15 cellular contexts compared by ENCODE assay signal in genomic region chr12:54329756-54330155, GRCh38. TPM values are rescaled to one million over a fixed set of nuclear protein-coding genes. Genes with fewer than 3 reads are reported as not detected.
DNase-seq lines count a peak whose midpoint lies in the region; ATAC-seq, FAIRE-seq and TF ChIP-seq lines count a peak whose summit lies in the region.
"Had no signal": no experiment of that assay in that cellular context is flagged by ENCODE, and none has a peak within 500 bp of the region (broad histone marks: within the 10 kb centered on the region; RNA-seq: fewer than 3 reads in every experiment).

No MANE protein-coding gene starts in this region.

- H3K79me1 ChIP-seq in mesendoderm (ENCODE audit: low read length), result peaks cover 7% of the 10 kb centered on the region

- H2BK120ac ChIP-seq in mesendoderm (ENCODE audit: low read depth, low read length), result no peak overlapping the region

- H3K4me2 ChIP-seq in mesendoderm (ENCODE audit: low read length), result no peak overlapping the region

- WGBS in mesendoderm (ENCODE audit: extremely low coverage, insufficient coverage, low lambda C conversion rate), result no CpG with 5 or more reads among the region's 5 CpGs

- H4K5ac ChIP-seq in mesendoderm (ENCODE audit: low read length), result no peak overlapping the region

- peak overlapping the region; percentile 36; the same call in 1 of the 2 replicates for H3K27ac ChIP-seq in ACC112 (ENCODE audit: low read depth, low read length)
- H3K27ac ChIP-seq in mesendoderm (ENCODE audit: low read depth, low read length), result no peak overlapping the region

- no peaks in the 10 kb centered on the region for H3K9me3 Mint-ChIP-seq in WTC11

- no peak overlapping the region for H4K8ac ChIP-seq in mesendoderm (ENCODE audit: low read depth, low read length)

- no peaks in the 10 kb centered on the region for H3K36me3 Mint-ChIP-seq in WTC11

- no peak overlapping the region for H2BK15ac ChIP-seq in mesendoderm (replicated peaks; ENCODE audit: low read depth)

- POLR2A ChIA-PET in WTC11 (lab: Charles Lee), result interaction anchor here (0.7 kb wide), 1 partner anchor 23 kb away, joined by 3 read pairs; no protein-coding TSS in a partner anchor

- DNase-seq in WTC11 (ENCODE audit: low spot score) (no peak), mesendoderm (no peak), NCI-H2171 (lab: John Stamatoyannopoulos, UW) (no peak), GM12891 (ENCODE audit: insufficient read length, low spot score) (no peak), middle frontal gyrus (ENCODE audit: extremely low spot score, low spot score) (no peak), MV-4-11 (lab: John Stamatoyannopoulos, UW) (no peak)
- DNase-seq: MM.1S, NCI-H446 treated with DMSO at 0.1 percent for 48 hours, Peyer's patch, stomach had no signal

- H3K23ac ChIP-seq in mesendoderm (ENCODE audit: low read length), result no peak overlapping the region

- no peak overlapping the region for H3K4me3 ChIP-seq in ACC112 (ENCODE audit: low read depth, low read length)
- H3K4me3 ChIP-seq in mesendoderm (ENCODE audit: low read length), result no peak overlapping the region
- H3K4me3 ChIP-seq: Peyer's patch, stomach had no signal

- H3K18ac ChIP-seq in mesendoderm (ENCODE audit: low read length), result no peak overlapping the region

- H3K36me3 ChIP-seq in ACC112 (ENCODE audit: insufficient read depth, low read length) (no peaks in the 10 kb centered on the region; the same call in 1 of the 2 replicates), mesendoderm (ENCODE audit: control insufficient read depth, insufficient read depth, low read length) (no peaks in the 10 kb centered on the region)

- H2AFZ ChIP-seq in ACC112 (ENCODE audit: low read length, unreplicated experiment), result no peak overlapping the region

- peaks cover 78% of the 10 kb centered on the region for H3K79me2 ChIP-seq in ACC112 (ENCODE audit: control insufficient read depth, insufficient read depth, low read length, unreplicated experiment)
- H3K79me2 ChIP-seq in mesendoderm (ENCODE audit: control insufficient read depth, insufficient read depth, low read length), result peaks cover 5% of the 10 kb centered on the region

- peak overlapping the region; percentile 22 for H3K9ac ChIP-seq in mesendoderm (ENCODE audit: low read length)

- H3K56ac ChIP-seq in mesendoderm (ENCODE audit: low read length), result peak overlapping the region; percentile 22

- H2BK5ac ChIP-seq in mesendoderm (ENCODE audit: low read length), result no peak overlapping the region

- no peaks in the 10 kb centered on the region for H3K27me3 ChIP-seq in ACC112 (ENCODE audit: insufficient read depth, low read length)
- no peaks in the 10 kb centered on the region for H3K27me3 ChIP-seq in mesendoderm (ENCODE audit: insufficient read depth, low read length, poor library complexity)
- H3K27me3 ChIP-seq: Peyer's patch, stomach had no signal

- H3K4me1 ChIP-seq in ACC112 (ENCODE audit: control insufficient read depth, insufficient read depth, low read length, unreplicated experiment) (peaks cover 42% of the 10 kb centered on the region), mesendoderm (ENCODE audit: control insufficient read depth, low read depth, low read length) (peaks cover 9% of the 10 kb centered on the region)

- FAIRE-seq in G401.6 (lab: Jason Lieb, UNC), result peak; percentile 98
- FAIRE-seq in GM12891 (lab: Jason Lieb, UNC), result no peak

- no peak overlapping the region for H3K4ac ChIP-seq in mesendoderm (ENCODE audit: low read depth, low read length)

- no peak overlapping the region for H3K4me3 Mint-ChIP-seq in WTC11
- H3K4me3 Mint-ChIP-seq: B cell had no signal

- CTCF ChIA-PET in WTC11 (lab: Charles Lee), result interaction anchor here (0.8 to 1.6 kb wide), 4 partner anchors 49 to 115 kb away, joined by 4 to 6 read pairs (median 4); no protein-coding TSS in a partner anchor

- H2AK5ac ChIP-seq in mesendoderm (ENCODE audit: low read length), result no peak overlapping the region

- no peak for TF ChIP-seq POLR2A in GM12891 (IDR thresholded peaks at IDR 0.05; ENCODE audit: low read depth, low read length)

- no peak for ATAC-seq in WTC11

- H3K4me1 Mint-ChIP-seq in WTC11, result peaks cover 29% of the 10 kb centered on the region

- H3K27me3 Mint-ChIP-seq in WTC11 (ENCODE audit: low read depth), result no peaks in the 10 kb centered on the region
- H3K27me3 Mint-ChIP-seq: B cell had no signal

- H3K27ac Mint-ChIP-seq in WTC11, result peak overlapping the region; percentile 61; the same call in 1 of the 2 replicates
- H3K27ac Mint-ChIP-seq: B cell had no signal

- TF ChIP-seq CTCF in WTC11 (IDR thresholded peaks at IDR 0.05), result no peak

TF ChIP-seq in WTC11, 78 proteins besides CTCF, POLR2A, EP300 and RAD21 (continues in another document):
- no peak for TF ChIP-seq GABPB1 (CRISPR knock-in tag; IDR thresholded peaks at IDR 0.05)
- TF ChIP-seq GTF2I (CRISPR knock-in tag; conservative IDR thresholded peaks at IDR 0.05), result no peak
- TF ChIP-seq, protein P1, sequence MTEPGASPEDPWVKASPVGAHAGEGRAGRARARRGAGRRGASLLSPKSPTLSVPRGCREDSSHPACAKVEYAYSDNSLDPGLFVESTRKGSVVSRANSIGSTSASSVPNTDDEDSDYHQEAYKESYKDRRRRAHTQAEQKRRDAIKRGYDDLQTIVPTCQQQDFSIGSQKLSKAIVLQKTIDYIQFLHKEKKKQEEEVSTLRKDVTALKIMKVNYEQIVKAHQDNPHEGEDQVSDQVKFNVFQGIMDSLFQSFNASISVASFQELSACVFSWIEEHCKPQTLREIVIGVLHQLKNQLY (CRISPR knock-in tag; IDR thresholded peaks at IDR 0.05), result no peak
- TF ChIP-seq MXD4 (CRISPR knock-in tag; IDR thresholded peaks at IDR 0.05; ENCODE audit: borderline replicate concordance), result no peak
- no peak for TF ChIP-seq FOXJ3 (CRISPR knock-in tag; IDR thresholded peaks at IDR 0.05; ENCODE audit: borderline replicate concordance)
- no peak for TF ChIP-seq JUN (CRISPR knock-in tag; IDR thresholded peaks at IDR 0.05)
- TF ChIP-seq ZNF232 (CRISPR knock-in tag; IDR thresholded peaks at IDR 0.05), result no peak
- no peak for TF ChIP-seq SOX15 (CRISPR knock-in tag; IDR thresholded peaks at IDR 0.05)
- TF ChIP-seq, protein P2, sequence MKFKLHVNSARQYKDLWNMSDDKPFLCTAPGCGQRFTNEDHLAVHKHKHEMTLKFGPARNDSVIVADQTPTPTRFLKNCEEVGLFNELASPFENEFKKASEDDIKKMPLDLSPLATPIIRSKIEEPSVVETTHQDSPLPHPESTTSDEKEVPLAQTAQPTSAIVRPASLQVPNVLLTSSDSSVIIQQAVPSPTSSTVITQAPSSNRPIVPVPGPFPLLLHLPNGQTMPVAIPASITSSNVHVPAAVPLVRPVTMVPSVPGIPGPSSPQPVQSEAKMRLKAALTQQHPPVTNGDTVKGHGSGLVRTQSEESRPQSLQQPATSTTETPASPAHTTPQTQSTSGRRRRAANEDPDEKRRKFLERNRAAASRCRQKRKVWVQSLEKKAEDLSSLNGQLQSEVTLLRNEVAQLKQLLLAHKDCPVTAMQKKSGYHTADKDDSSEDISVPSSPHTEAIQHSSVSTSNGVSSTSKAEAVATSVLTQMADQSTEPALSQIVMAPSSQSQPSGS (CRISPR knock-in tag; IDR thresholded peaks at IDR 0.05; ENCODE audit: borderline replicate concordance, low read depth), result no peak

TF ChIP-seq in GM12891, 5 proteins besides CTCF, POLR2A, EP300 and RAD21:
- no peak for TF ChIP-seq POU2F2 (IDR thresholded peaks at IDR 0.05; ENCODE audit: low read depth, low read length)
- no peak for TF ChIP-seq SPI1 (IDR thresholded peaks at IDR 0.05; ENCODE audit: low read depth, low read length)
- TF ChIP-seq POLR2AphosphoS5 (IDR thresholded peaks at IDR 0.05; ENCODE audit: low read depth, low read length), result no peak
- TF ChIP-seq TAF1 (IDR thresholded peaks at IDR 0.05; ENCODE audit: low read depth, low read length), result no peak
- no peak for TF ChIP-seq PAX5 (IDR thresholded peaks at IDR 0.05; ENCODE audit: insufficient read depth, low read length, severe bottlenecking)

RNA-seq across cellular contexts. Expression of gene COPZ1, which starts 4.8 kb away (rescaled TPM):
- 98.2 to 116 TPM (median 115 TPM) in 3 replicates for total RNA-seq in WTC11 (2021)
- 105 TPM for polyA plus RNA-seq in mesendoderm (2013, experiment 1 of 2)
- polyA plus RNA-seq in mesendoderm (2013, experiment 2 of 2), result 99.7 TPM
- polyA plus RNA-seq in GM12891 (2012; ENCODE audit: low read depth, missing spikeins), result 175 TPM

RNA-seq across cellular contexts. Expression of gene NFE2, which starts 28.9 kb away (rescaled TPM):
- 2.4 to 3.0 TPM (median 3.0 TPM) in 3 replicates for total RNA-seq in WTC11 (2021)
- 1.4 TPM for polyA plus RNA-seq in mesendoderm (2013, experiment 1 of 2)
- 1.7 TPM for polyA plus RNA-seq in mesendoderm (2013, experiment 2 of 2)
- not detected for polyA plus RNA-seq in GM12891 (2012; ENCODE audit: low read depth, missing spikeins)
- total RNA-seq: B cell, lung microvascular endothelial cell, Peyer's patch, pulmonary artery endothelial cell had no signal

RNA-seq across cellular contexts. Expression of gene GPR84, which starts 34.5 kb away (rescaled TPM):
- total RNA-seq in WTC11 (2021), result 0.13 TPM in 1 of 3 replicates, not detected in the others
- not detected for polyA plus RNA-seq in mesendoderm (2013, experiment 1 of 2)
- not detected for polyA plus RNA-seq in mesendoderm (2013, experiment 2 of 2)
- 2.9 TPM for polyA plus RNA-seq in GM12891 (2012; ENCODE audit: low read depth, missing spikeins)
- total RNA-seq: B cell, Peyer's patch, pulmonary artery endothelial cell, stomach had no signal

RNA-seq across cellular contexts. Expression of gene HNRNPA1, which starts 49.2 kb away (rescaled TPM):
- 2,589 to 2,788 TPM (median 2,737 TPM) in 3 replicates for total RNA-seq in WTC11 (2021)
- 2,676 TPM for polyA plus RNA-seq in mesendoderm (2013, experiment 1 of 2)
- 2,661 TPM for polyA plus RNA-seq in mesendoderm (2013, experiment 2 of 2)
- 1,959 TPM for polyA plus RNA-seq in GM12891 (2012; ENCODE audit: low read depth, missing spikeins)

RNA-seq across cellular contexts. Expression of gene CBX5, which starts 49.8 kb away (rescaled TPM):
- 182 to 218 TPM (median 216 TPM) in 3 replicates for total RNA-seq in WTC11 (2021)
- 88.5 TPM for polyA plus RNA-seq in mesendoderm (2013, experiment 1 of 2)
- 87.9 TPM for polyA plus RNA-seq in mesendoderm (2013, experiment 2 of 2)
- 19.7 TPM for polyA plus RNA-seq in GM12891 (2012; ENCODE audit: low read depth, missing spikeins)
